Comparison of ENCODE assay signal across 1 cellular context in genomic region chr6:43723737-43724295, GRCh38.
A peak's percentile ranks its signal among the peaks of the same experiment; 100 is the strongest.
TF ChIP-seq lines count a peak whose summit lies in the region.

No MANE protein-coding gene starts in this region.

TF ChIP-seq in HEK293, 187 proteins besides CTCF, POLR2A, EP300 and RAD21 (continued from another document):
- TF ChIP-seq ZNF548 (tag by site-specific recombination; IDR thresholded peaks at IDR 0.05) (no peak), ZNF2 (tag by site-specific recombination; IDR thresholded peaks at IDR 0.05) (0 out of 2 replicates have a peak, but pooled peaks have one; percentile 39), ZNF596 (tag by site-specific recombination; IDR thresholded peaks at IDR 0.05) (no peak), ZNF24 (tag by site-specific recombination; IDR thresholded peaks at IDR 0.05) (0 out of 2 replicates have a peak, but pooled peaks have one; percentile 15), TRIM28 (IDR thresholded peaks at IDR 0.05; ENCODE audit: borderline replicate concordance, low read length) (no peak), HOXD13 (CRISPR knock-in tag; IDR thresholded peaks at IDR 0.05; ENCODE audit: borderline replicate concordance) (no peak), ZBTB49 (tag by site-specific recombination; IDR thresholded peaks at IDR 0.05; ENCODE audit: low read depth) (no peak), REPIN1 (tag by site-specific recombination; IDR thresholded peaks at IDR 0.05; ENCODE audit: low read depth) (no peak), ZNF10 (tag by site-specific recombination; IDR thresholded peaks at IDR 0.05) (no peak), ZNF37A (tag by site-specific recombination; IDR thresholded peaks at IDR 0.05) (no peak), EGR2 (tag by site-specific recombination; IDR thresholded peaks at IDR 0.05; ENCODE audit: low read depth) (peak; percentile 61), ZNF114 (tag by site-specific recombination; IDR thresholded peaks at IDR 0.05) (no peak), SP7 (tag by site-specific recombination; IDR thresholded peaks at IDR 0.05) (peak; percentile 54), KLF9 (tag by site-specific recombination; IDR thresholded peaks at IDR 0.05; ENCODE audit: low read depth) (no peak), IKZF3 (tag by site-specific recombination; IDR thresholded peaks at IDR 0.05) (peak; percentile 70; the same call in 1 of the 2 replicates), ELK4 (IDR thresholded peaks at IDR 0.05; ENCODE audit: borderline replicate concordance, low read depth, low read length) (no peak), ZNF404 (tag by site-specific recombination; IDR thresholded peaks at IDR 0.05) (no peak), KLF17 (tag by site-specific recombination; IDR thresholded peaks at IDR 0.05) (no peak), PRDM10 (tag by site-specific recombination; IDR thresholded peaks at IDR 0.05) (peak; percentile 8; the same call in 1 of the 2 replicates), ZNF792 (tag by site-specific recombination; IDR thresholded peaks at IDR 0.05) (no peak), ZNF132 (tag by site-specific recombination; IDR thresholded peaks at IDR 0.05; ENCODE audit: borderline replicate concordance) (no peak), ZFP37 (tag by site-specific recombination; IDR thresholded peaks at IDR 0.05) (no peak)
